ENCODE assay signal across 8 cellular contexts in the genomic region with DNA sequence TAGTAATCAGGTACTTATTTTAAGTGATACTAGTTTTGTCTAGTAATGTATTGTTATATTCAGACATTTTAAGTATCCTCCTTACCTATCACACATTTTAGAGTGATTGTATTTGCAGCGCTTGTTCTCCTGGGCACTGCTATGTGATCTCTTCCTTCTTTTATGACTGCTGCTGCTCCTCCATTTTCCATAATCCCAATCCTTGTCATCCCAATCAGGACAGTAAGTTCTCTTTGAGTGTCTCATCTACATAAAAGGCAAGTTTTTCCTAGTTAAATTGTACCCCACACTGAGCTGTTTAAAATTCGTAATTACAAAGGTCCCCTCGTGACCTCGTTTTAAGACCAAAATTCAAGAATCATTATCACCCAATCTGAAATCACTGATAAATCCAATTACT. TPM values are rescaled to one million over a fixed set of nuclear protein-coding genes. Genes with fewer than 3 reads are reported as not detected.
DNase-seq lines count a peak whose midpoint lies in the region; ATAC-seq and TF ChIP-seq lines count a peak whose summit lies in the region.

No MANE protein-coding gene starts in this region.

- 2% methylated on average over 4 of the region's 4 CpGs for WGBS in body of pancreas, 2 donors
- 55% methylated on average over 4 of the region's 4 CpGs for WGBS in mesenchymal stem cell

- H3K4me2 ChIP-seq in mesenchymal stem cell (ENCODE audit: low read length, poor library complexity, severe bottlenecking), result peak overlapping the region; percentile 78

- H3K9me3 Mint-ChIP-seq in activated naive CD4-positive, alpha-beta T cell treated with anti-CD3 and anti-CD28 coated beads, Interleukin-2, amount 50 U/mL, for 24 hours, result no peaks in the 10 kb centered on the region
- H3K9me3 Mint-ChIP-seq in type B pancreatic cell, result no peaks in the 10 kb centered on the region

- peak overlapping the region; percentile 100 for H3K9ac ChIP-seq in mesenchymal stem cell (ENCODE audit: low read length)

- no peak for TF ChIP-seq CTCF in body of pancreas (IDR thresholded peaks at IDR 0.05)
- TF ChIP-seq CTCF in type B pancreatic cell (conservative IDR thresholded peaks at IDR 0.05), result no peak

- no peak overlapping the region for H2BK12ac ChIP-seq in mesenchymal stem cell (ENCODE audit: low read length in 2 of 2)

- peak overlapping the region; percentile 99 for H3K4me3 Mint-ChIP-seq in activated naive CD4-positive, alpha-beta T cell treated with anti-CD3 and anti-CD28 coated beads, Interleukin-2, amount 50 U/mL, for 24 hours
- peak overlapping the region; percentile 93 for H3K4me3 Mint-ChIP-seq in type B pancreatic cell

- no peak overlapping the region for H2BK15ac ChIP-seq in mesenchymal stem cell (ENCODE audit: low read depth, poor library complexity, severe bottlenecking)

- H3K9me3 ChIP-seq in body of pancreas (no peaks in the 10 kb centered on the region), mesenchymal stem cell (ENCODE audit: control insufficient read depth, low read length) (no peaks in the 10 kb centered on the region)

- peaks cover 37% of the 10 kb centered on the region for H3K36me3 Mint-ChIP-seq in activated naive CD4-positive, alpha-beta T cell treated with anti-CD3 and anti-CD28 coated beads, Interleukin-2, amount 50 U/mL, for 24 hours
- peaks cover 44% of the 10 kb centered on the region for H3K36me3 Mint-ChIP-seq in type B pancreatic cell

- H4K8ac ChIP-seq in mesenchymal stem cell (ENCODE audit: low read length), result no peak overlapping the region

- peaks cover 59% of the 10 kb centered on the region for H3K4me1 Mint-ChIP-seq in activated naive CD4-positive, alpha-beta T cell treated with anti-CD3 and anti-CD28 coated beads, Interleukin-2, amount 50 U/mL, for 24 hours
- peaks cover 22% of the 10 kb centered on the region for H3K4me1 Mint-ChIP-seq in type B pancreatic cell (ENCODE audit: unreplicated experiment)

- H3K27ac ChIP-seq in body of pancreas (peak overlapping the region in 3 of 4 donors; percentile 98 to 100 (median 100)), mesenchymal stem cell (ENCODE audit: low read length, poor library complexity, severe bottlenecking) (no peak overlapping the region)

- H3K23ac ChIP-seq in mesenchymal stem cell (ENCODE audit: low read length in 2 of 2), result no peak overlapping the region

- H3K36me3 ChIP-seq in body of pancreas (replicated peaks in 1 of 2; ENCODE audit: insufficient read depth in 1 of 2, low read depth in 2 of 2), result peaks cover 11 to 25% of the 10 kb centered on the region in 2 donors
- peaks cover 15 to 51% of the 10 kb centered on the region in 2 experiments for H3K36me3 ChIP-seq in mesenchymal stem cell (ENCODE audit: control insufficient read depth in 1 of 2, insufficient read depth in 2 of 2, low read depth in 1 of 2, low read length in 2 of 2)

- H2BK5ac ChIP-seq in mesenchymal stem cell (ENCODE audit: low read depth, low read length, poor library complexity, severe bottlenecking), result no peak overlapping the region

- no peak overlapping the region for H2AFZ ChIP-seq in mesenchymal stem cell (ENCODE audit: low read depth, low read length)

- peaks cover 54% of the 10 kb centered on the region for H3K4me1 ChIP-seq in body of pancreas
- H3K4me1 ChIP-seq in mesenchymal stem cell (ENCODE audit: control insufficient read depth, insufficient read depth, low read depth, low read length), result peaks cover 5% of the 10 kb centered on the region

- no peak for TF ChIP-seq POLR2A in body of pancreas (IDR thresholded peaks at IDR 0.05)

- no peak overlapping the region for H3K18ac ChIP-seq in mesenchymal stem cell (ENCODE audit: low read depth in 1 of 2, low read length in 2 of 2)

- no peak overlapping the region for H4K91ac ChIP-seq in mesenchymal stem cell (ENCODE audit: low read length)

- H3K14ac ChIP-seq in mesenchymal stem cell (ENCODE audit: low read length in 2 of 2), result no peak overlapping the region

- intact Hi-C loops in body of pancreas (cut with DNase I), result no loop called here

- H3K27me3 Mint-ChIP-seq in activated naive CD4-positive, alpha-beta T cell treated with anti-CD3 and anti-CD28 coated beads, Interleukin-2, amount 50 U/mL, for 24 hours, result no peaks in the 10 kb centered on the region
- no peaks in the 10 kb centered on the region for H3K27me3 Mint-ChIP-seq in type B pancreatic cell

- peaks cover 2% of the 10 kb centered on the region for H3K79me1 ChIP-seq in mesenchymal stem cell (replicated peaks; ENCODE audit: low read length, poor library complexity, severe bottlenecking)

- H3K4me3 ChIP-seq in body of pancreas (peak overlapping the region in 1 of 2 donors; percentile 57), mesenchymal stem cell (ENCODE audit: insufficient read depth in 1 of 2, low read depth in 1 of 2, low read length in 2 of 2) (peak overlapping the region in 1 of 2 experiments; percentile 100)

- H3K27ac Mint-ChIP-seq in activated naive CD4-positive, alpha-beta T cell treated with anti-CD3 and anti-CD28 coated beads, Interleukin-2, amount 50 U/mL, for 24 hours, result peak overlapping the region; percentile 99
- peak overlapping the region; percentile 100 for H3K27ac Mint-ChIP-seq in type B pancreatic cell

- DNase-seq in activated naive CD4-positive, alpha-beta T cell (lab: John Stamatoyannopoulos, UW), result no peak
- DNase-seq in body of pancreas (no peak), mesenchymal stem cell (no peak), type B pancreatic cell (ENCODE audit: extremely low spot score, unreplicated experiment) (no peak), NCI-H69 (lab: John Stamatoyannopoulos, UW) (no peak), 8988T (no peak)

- no peak overlapping the region for H2BK120ac ChIP-seq in mesenchymal stem cell (ENCODE audit: low read depth, low read length)

- no peak overlapping the region for H3K4ac ChIP-seq in mesenchymal stem cell (ENCODE audit: low read depth in 1 of 2, low read length in 2 of 2)

- H3K27me3 ChIP-seq in body of pancreas, result no peaks in the 10 kb centered on the region
- H3K27me3 ChIP-seq in mesenchymal stem cell (ENCODE audit: control insufficient read depth in 1 of 2, insufficient read depth in 1 of 2, low read length in 2 of 2), result no peaks in the 10 kb centered on the region

- H2AK5ac ChIP-seq in mesenchymal stem cell (ENCODE audit: low read length, severe bottlenecking), result no peak overlapping the region

- ATAC-seq in body of pancreas (no peak), GM18909 (IDR thresholded peaks at IDR 0.05; ENCODE audit: poor library complexity, unreplicated experiment) (no peak)

RNA-seq across cellular contexts. Expression of gene CLK1, which starts 2.8 kb away (rescaled TPM):
- total RNA-seq in body of pancreas (100 to 1,000 TPM; 143 to 151 TPM), type B pancreatic cell (ENCODE audit: low replicate concordance) (100 and 106 TPM in 2 replicates)
- 40.9 TPM for polyA plus RNA-seq in mesenchymal stem cell (2013, experiment 1 of 2)
- 47.3 TPM for polyA plus RNA-seq in mesenchymal stem cell (2013, experiment 2 of 2)

RNA-seq across cellular contexts. Expression of gene PPIL3, which starts 27.3 kb away (rescaled TPM):
- total RNA-seq in body of pancreas (1 to 10 TPM; 6.9 to 7.0 TPM), type B pancreatic cell (ENCODE audit: low replicate concordance) (37.2 and 47.2 TPM in 2 replicates)
- polyA plus RNA-seq in mesenchymal stem cell (2013, experiment 1 of 2), result 36.7 TPM
- polyA plus RNA-seq in mesenchymal stem cell (2013, experiment 2 of 2), result 31.4 TPM

RNA-seq across cellular contexts. Expression of gene NIF3L1, which starts 27.6 kb away (rescaled TPM):
- total RNA-seq in body of pancreas, result 1 to 10 TPM; 7.3 to 7.6 TPM
- polyA plus RNA-seq in mesenchymal stem cell (2013, experiment 1 of 2), result 17.6 TPM
- polyA plus RNA-seq in mesenchymal stem cell (2013, experiment 2 of 2), result 20.8 TPM
- total RNA-seq in type B pancreatic cell (ENCODE audit: low replicate concordance), result 27.4 and 36.3 TPM in 2 replicates

RNA-seq across cellular contexts. Expression of gene BZW1, which starts 49.9 kb away (rescaled TPM):
- 10 to 100 TPM; 45.4 to 88.3 TPM for total RNA-seq in body of pancreas
- polyA plus RNA-seq in mesenchymal stem cell (2013, experiment 1 of 2), result 154 TPM
- 163 TPM for polyA plus RNA-seq in mesenchymal stem cell (2013, experiment 2 of 2)
- total RNA-seq in type B pancreatic cell (ENCODE audit: low replicate concordance), result 254 and 275 TPM in 2 replicates
